ENCODE assay signal across 1 cellular context in the genomic region with DNA sequence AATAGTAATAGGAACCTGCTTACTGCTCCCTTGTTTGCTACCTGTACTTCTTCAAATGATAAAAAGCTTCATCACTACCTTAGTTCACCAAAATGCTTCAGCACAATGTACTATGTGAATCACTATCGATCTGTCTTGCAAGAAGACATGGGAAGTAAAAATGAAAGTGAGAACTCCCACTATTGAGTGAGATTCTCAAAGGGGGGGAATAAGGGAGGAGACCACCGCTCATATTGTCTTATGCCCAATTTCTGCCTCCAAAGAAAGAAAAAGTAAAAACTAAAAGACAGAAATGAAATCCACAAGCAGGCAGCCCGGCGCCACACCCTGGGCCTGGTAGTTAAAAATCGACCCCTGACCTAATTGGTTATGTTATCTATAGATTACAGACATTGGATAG. TPM values are rescaled to one million over a fixed set of nuclear protein-coding genes. Genes with fewer than 3 reads are reported as not detected.
"Had no signal": no experiment of that assay in that cellular context is flagged by ENCODE, and none has a peak within 500 bp of the region (broad histone marks: within the 10 kb centered on the region; RNA-seq: fewer than 3 reads in every experiment).

No MANE protein-coding gene starts in this region.

RNA-seq across cellular contexts. Expression of a gene that starts 18.5 kb away (rescaled TPM):
- total RNA-seq: mesenteric fat pad had no signal
